In the genomic region with DNA sequence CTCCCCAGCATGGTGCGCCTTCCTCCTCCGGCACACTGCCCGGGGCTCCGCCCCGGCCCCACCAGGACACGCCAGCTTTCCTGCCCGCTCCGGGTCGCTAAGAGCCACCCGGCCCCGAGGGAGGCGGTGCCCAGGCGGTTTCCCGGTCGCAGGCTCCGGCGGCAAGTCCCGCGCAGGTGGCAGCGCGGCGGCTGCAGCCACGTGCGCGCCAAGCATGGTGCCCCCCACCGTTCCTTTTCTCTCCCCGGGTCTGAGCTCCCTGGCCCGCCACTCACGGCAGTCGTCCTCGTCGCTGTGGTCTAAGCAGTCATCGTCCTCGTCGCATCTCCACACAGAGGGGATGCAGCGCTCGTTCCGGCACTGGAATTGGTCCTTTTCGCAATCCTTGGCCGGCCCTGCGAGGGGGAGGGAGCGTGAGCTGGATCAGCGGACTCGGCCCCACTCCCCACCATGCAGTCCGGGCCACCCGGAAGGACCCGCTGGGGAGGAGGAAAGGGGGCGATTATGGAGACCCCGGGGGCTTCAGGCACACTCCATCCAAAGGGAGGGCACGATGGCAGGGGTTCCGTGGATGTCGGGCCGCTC, we compare ENCODE assay signal across 1 cellular context.
TF ChIP-seq lines count a peak whose summit lies in the region.

No MANE protein-coding gene starts in this region.

TF ChIP-seq in HepG2, 621 proteins besides CTCF, POLR2A, EP300 and RAD21 (continued from another document and continues in another):
- no peak for TF ChIP-seq HMG20A (CRISPR knock-in tag; IDR thresholded peaks at IDR 0.05; ENCODE audit: borderline replicate concordance)
- TF ChIP-seq ZKSCAN5 (CRISPR knock-in tag; IDR thresholded peaks at IDR 0.05): no peak
- TF ChIP-seq, protein P1, sequence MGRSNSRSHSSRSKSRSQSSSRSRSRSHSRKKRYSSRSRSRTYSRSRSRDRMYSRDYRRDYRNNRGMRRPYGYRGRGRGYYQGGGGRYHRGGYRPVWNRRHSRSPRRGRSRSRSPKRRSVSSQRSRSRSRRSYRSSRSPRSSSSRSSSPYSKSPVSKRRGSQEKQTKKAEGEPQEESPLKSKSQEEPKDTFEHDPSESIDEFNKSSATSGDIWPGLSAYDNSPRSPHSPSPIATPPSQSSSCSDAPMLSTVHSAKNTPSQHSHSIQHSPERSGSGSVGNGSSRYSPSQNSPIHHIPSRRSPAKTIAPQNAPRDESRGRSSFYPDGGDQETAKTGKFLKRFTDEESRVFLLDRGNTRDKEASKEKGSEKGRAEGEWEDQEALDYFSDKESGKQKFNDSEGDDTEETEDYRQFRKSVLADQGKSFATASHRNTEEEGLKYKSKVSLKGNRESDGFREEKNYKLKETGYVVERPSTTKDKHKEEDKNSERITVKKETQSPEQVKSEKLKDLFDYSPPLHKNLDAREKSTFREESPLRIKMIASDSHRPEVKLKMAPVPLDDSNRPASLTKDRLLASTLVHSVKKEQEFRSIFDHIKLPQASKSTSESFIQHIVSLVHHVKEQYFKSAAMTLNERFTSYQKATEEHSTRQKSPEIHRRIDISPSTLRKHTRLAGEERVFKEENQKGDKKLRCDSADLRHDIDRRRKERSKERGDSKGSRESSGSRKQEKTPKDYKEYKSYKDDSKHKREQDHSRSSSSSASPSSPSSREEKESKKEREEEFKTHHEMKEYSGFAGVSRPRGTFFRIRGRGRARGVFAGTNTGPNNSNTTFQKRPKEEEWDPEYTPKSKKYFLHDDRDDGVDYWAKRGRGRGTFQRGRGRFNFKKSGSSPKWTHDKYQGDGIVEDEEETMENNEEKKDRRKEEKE (IDR thresholded peaks at IDR 0.05): no peak
- no peak for TF ChIP-seq ZNF616 (CRISPR knock-in tag; IDR thresholded peaks at IDR 0.05; ENCODE audit: low read depth)
- no peak; the same call in 2 of the 3 replicates for TF ChIP-seq MXI1 (IDR thresholded peaks at IDR 0.05; ENCODE audit: borderline replicate concordance, low read depth, low read length)
- TF ChIP-seq SRF (IDR thresholded peaks at IDR 0.05; ENCODE audit: low read depth, low read length): no peak
- no peak for TF ChIP-seq MLX (CRISPR knock-in tag; IDR thresholded peaks at IDR 0.05)
- no peak for TF ChIP-seq ZNF24 (IDR thresholded peaks at IDR 0.05)
- TF ChIP-seq ZNF142 (CRISPR knock-in tag; IDR thresholded peaks at IDR 0.05): no peak
- no peak for TF ChIP-seq TBL1XR1 (IDR thresholded peaks at IDR 0.05; ENCODE audit: borderline replicate concordance, low read length, partially characterized antibody)
- TF ChIP-seq ZNF761 (CRISPR knock-in tag; conservative IDR thresholded peaks at IDR 0.05): no peak
- TF ChIP-seq ZFP82 (CRISPR knock-in tag; IDR thresholded peaks at IDR 0.05; ENCODE audit: borderline replicate concordance): no peak
- no peak for TF ChIP-seq ZFP90 (CRISPR knock-in tag; IDR thresholded peaks at IDR 0.05; ENCODE audit: borderline replicate concordance)
- no peak for TF ChIP-seq ZNF501 (CRISPR knock-in tag; IDR thresholded peaks at IDR 0.05)
- TF ChIP-seq ZNF207 (IDR thresholded peaks at IDR 0.05; ENCODE audit: borderline replicate concordance): no peak
- TF ChIP-seq KDM6A (CRISPR knock-in tag; IDR thresholded peaks at IDR 0.05; ENCODE audit: low read depth): no peak
- no peak for TF ChIP-seq ARHGAP35 (CRISPR knock-in tag; IDR thresholded peaks at IDR 0.05; ENCODE audit: borderline replicate concordance)
- TF ChIP-seq ZFX (CRISPR knock-in tag; IDR thresholded peaks at IDR 0.05; ENCODE audit: low read depth): 0 out of 2 replicates have a peak, but pooled peaks have one; percentile 21
- no peak; the same call in 1 of the 2 replicates for TF ChIP-seq REL (CRISPR knock-in tag; conservative IDR thresholded peaks at IDR 0.05)
- TF ChIP-seq HMG20B (CRISPR knock-in tag; conservative IDR thresholded peaks at IDR 0.05): no peak
- no peak for TF ChIP-seq ZNF652 (CRISPR knock-in tag; IDR thresholded peaks at IDR 0.05; ENCODE audit: borderline replicate concordance, low read depth)
- TF ChIP-seq ZNF780A (CRISPR knock-in tag; IDR thresholded peaks at IDR 0.05): no peak; the same call in 1 of the 2 replicates
- no peak for TF ChIP-seq E2F1 (CRISPR knock-in tag; IDR thresholded peaks at IDR 0.05)
- TF ChIP-seq, protein P2, sequence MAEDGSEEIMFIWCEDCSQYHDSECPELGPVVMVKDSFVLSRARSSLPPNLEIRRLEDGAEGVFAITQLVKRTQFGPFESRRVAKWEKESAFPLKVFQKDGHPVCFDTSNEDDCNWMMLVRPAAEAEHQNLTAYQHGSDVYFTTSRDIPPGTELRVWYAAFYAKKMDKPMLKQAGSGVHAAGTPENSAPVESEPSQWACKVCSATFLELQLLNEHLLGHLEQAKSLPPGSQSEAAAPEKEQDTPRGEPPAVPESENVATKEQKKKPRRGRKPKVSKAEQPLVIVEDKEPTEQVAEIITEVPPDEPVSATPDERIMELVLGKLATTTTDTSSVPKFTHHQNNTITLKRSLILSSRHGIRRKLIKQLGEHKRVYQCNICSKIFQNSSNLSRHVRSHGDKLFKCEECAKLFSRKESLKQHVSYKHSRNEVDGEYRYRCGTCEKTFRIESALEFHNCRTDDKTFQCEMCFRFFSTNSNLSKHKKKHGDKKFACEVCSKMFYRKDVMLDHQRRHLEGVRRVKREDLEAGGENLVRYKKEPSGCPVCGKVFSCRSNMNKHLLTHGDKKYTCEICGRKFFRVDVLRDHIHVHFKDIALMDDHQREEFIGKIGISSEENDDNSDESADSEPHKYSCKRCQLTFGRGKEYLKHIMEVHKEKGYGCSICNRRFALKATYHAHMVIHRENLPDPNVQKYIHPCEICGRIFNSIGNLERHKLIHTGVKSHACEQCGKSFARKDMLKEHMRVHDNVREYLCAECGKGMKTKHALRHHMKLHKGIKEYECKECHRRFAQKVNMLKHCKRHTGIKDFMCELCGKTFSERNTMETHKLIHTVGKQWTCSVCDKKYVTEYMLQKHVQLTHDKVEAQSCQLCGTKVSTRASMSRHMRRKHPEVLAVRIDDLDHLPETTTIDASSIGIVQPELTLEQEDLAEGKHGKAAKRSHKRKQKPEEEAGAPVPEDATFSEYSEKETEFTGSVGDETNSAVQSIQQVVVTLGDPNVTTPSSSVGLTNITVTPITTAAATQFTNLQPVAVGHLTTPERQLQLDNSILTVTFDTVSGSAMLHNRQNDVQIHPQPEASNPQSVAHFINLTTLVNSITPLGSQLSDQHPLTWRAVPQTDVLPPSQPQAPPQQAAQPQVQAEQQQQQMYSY (CRISPR knock-in tag; IDR thresholded peaks at IDR 0.05): peak; percentile 57; the same call in 1 of the 2 replicates
- no peak for TF ChIP-seq ARID5B (CRISPR knock-in tag; IDR thresholded peaks at IDR 0.05)
- TF ChIP-seq, protein P3, sequence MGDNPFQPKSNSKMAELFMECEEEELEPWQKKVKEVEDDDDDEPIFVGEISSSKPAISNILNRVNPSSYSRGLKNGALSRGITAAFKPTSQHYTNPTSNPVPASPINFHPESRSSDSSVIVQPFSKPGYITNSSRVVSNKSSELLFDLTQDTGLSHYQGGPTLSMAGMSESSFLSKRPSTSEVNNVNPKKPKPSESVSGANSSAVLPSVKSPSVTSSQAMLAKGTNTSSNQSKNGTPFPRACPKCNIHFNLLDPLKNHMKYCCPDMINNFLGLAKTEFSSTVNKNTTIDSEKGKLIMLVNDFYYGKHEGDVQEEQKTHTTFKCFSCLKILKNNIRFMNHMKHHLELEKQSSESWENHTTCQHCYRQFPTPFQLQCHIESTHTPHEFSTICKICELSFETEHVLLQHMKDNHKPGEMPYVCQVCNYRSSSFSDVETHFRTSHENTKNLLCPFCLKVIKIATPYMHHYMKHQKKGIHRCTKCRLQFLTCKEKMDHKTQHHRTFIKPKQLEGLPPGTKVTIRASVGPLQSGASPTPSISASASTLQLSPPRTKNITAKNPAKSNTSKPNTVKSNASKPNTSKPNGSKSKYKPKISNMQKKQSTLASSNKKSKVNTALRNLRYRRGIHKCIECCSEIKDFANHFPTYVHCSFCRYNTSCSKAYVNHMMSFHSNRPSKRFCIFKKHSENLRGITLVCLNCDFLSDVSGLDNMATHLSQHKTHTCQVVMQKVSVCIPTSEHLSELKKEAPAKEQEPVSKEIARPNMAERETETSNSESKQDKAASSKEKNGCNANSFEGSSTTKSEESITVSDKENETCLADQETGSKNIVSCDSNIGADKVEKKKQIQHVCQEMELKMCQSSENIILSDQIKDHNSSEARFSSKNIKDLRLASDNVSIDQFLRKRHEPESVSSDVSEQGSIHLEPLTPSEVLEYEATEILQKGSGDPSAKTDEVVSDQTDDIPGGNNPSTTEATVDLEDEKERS (CRISPR knock-in tag; IDR thresholded peaks at IDR 0.05): no peak
- no peak for TF ChIP-seq ZNF230 (CRISPR knock-in tag; IDR thresholded peaks at IDR 0.05)
- no peak for TF ChIP-seq ZBTB38 (CRISPR knock-in tag; IDR thresholded peaks at IDR 0.05)
- TF ChIP-seq KMT2B (CRISPR knock-in tag; IDR thresholded peaks at IDR 0.05): no peak
- peak; percentile 10; the same call in 1 of the 2 replicates for TF ChIP-seq ZMYM4 (CRISPR knock-in tag; IDR thresholded peaks at IDR 0.05)
- no peak; the same call in 1 of the 2 replicates for TF ChIP-seq NFKB2 (CRISPR knock-in tag; IDR thresholded peaks at IDR 0.05; ENCODE audit: borderline replicate concordance)
- TF ChIP-seq ATAD3A (CRISPR knock-in tag; IDR thresholded peaks at IDR 0.05): no peak
